In the genomic region with DNA sequence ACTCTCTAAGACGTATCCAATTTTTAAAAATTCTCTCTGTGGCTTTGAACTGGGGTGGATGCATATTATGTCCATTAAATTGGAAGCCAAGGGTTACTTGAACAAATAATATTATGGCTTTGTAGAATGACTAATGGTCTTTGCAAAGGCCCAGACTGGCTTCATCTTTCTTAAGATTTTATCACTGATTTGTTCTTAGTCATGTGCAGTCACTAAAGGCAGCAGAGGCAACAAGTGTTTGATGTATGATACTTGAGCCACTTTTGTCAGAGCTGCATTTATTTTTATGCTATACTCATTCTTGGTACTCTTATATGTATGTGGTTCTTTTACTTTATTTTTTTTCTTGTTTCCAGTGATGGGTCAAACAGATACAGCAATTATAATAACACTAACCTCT, we compare ENCODE assay signal across 27 cellular contexts.
DNase-seq lines count a peak whose midpoint lies in the region; TF ChIP-seq lines count a peak whose summit lies in the region.
"Had no signal": no experiment of that assay in that cellular context is flagged by ENCODE, and none has a peak within 500 bp of the region (broad histone marks: within the 10 kb centered on the region; RNA-seq: fewer than 3 reads in every experiment).

No MANE protein-coding gene starts in this region.

- TF ChIP-seq EP300 in SK-N-SH (IDR thresholded peaks at IDR 0.05; ENCODE audit: borderline replicate concordance in 1 of 2, low read depth in 1 of 2, low read length in 1 of 2), result peak in 1 of 2 experiments; percentile 59; a peak in 1 of 4 replicates

- H3K9me3 ChIP-seq in mammary epithelial cell (replicated peaks; ENCODE audit: insufficient read depth, low read length) (no peaks in the 10 kb centered on the region), SK-N-SH (no peaks in the 10 kb centered on the region)
- H3K9me3 ChIP-seq: heart right ventricle, SJCRH30 had no signal

- H3K27ac ChIP-seq in mammary epithelial cell (ENCODE audit: insufficient read depth, low read depth, low read length), result no peak overlapping the region
- H3K27ac ChIP-seq in SK-N-SH (ENCODE audit: low read depth in 2 of 2, low read length in 1 of 2), result peak overlapping the region in 1 of 2 experiments; percentile 63; a peak in 2 of 4 replicates
- H3K27ac ChIP-seq: heart right ventricle, HL-60, SJCRH30 had no signal

- H2AFZ ChIP-seq in mammary epithelial cell (ENCODE audit: low read depth, low read length) (no peak overlapping the region), SK-N-SH (ENCODE audit: low read depth) (no peak overlapping the region)

- H3K9ac ChIP-seq in mammary epithelial cell (ENCODE audit: insufficient read depth, low read length) (no peak overlapping the region), SK-N-SH (no peak overlapping the region)

- BruUV-seq in mammary epithelial cell (replicated peaks; lab: Mats Ljungman, UMichigan) (no TSS peak), MCF 10A (replicated peaks; lab: Mats Ljungman, UMichigan) (no TSS peak)

- 70% methylated on average over 1 of the region's 1 CpG for WGBS in mammary epithelial cell (ENCODE audit: low coverage, missing lambda C conversion rate)
- WGBS in SK-N-SH (ENCODE audit: low lambda C conversion rate), result 31% methylated on average over 1 of the region's 1 CpG

- no peak overlapping the region for H3K4me3 ChIP-seq in mammary epithelial cell (replicated peaks in 1 of 3; ENCODE audit: insufficient read depth in 1 of 3, low read depth in 2 of 3, low read length in 3 of 3)
- H3K4me3 ChIP-seq in SK-N-SH (ENCODE audit: low read depth in 2 of 2, low read length in 1 of 2), result no peak overlapping the region
- no peak overlapping the region for H3K4me3 ChIP-seq in fibroblast of the aortic adventitia (ENCODE audit: low read depth, low read length)
- H3K4me3 ChIP-seq: dorsolateral prefrontal cortex, heart right ventricle, SJCRH30, smooth muscle cell had no signal

- CTCF ChIA-PET in mammary epithelial cell (lab: Charles Lee; ENCODE audit: low non-redundant PET), result no interaction called here
- CTCF ChIA-PET in MCF 10A (lab: Yijun Ruan, JAX), result interaction anchor here (0.6 to 0.8 kb wide), 3 partner anchors 27 to 458 kb away, joined by 3 to 4 read pairs (median 4); no protein-coding TSS in a partner anchor
- CTCF ChIA-PET in SK-N-SH (lab: Yijun Ruan, JAX), result no interaction called here
- CTCF ChIA-PET in activated naive CD4-positive, alpha-beta T cell treated with anti-CD3 and anti-CD28 coated beads for 36 hours (lab: Charles Lee), result no interaction called here

- in situ Hi-C loops in mammary epithelial cell (cut with MboI; ENCODE audit: low sequenced_read_pairs in 2 of 2), result no loop called here

- no peak overlapping the region for H3K27ac Mint-ChIP-seq in MCF 10A (ENCODE audit: low read depth, unreplicated experiment)
- H3K27ac Mint-ChIP-seq in activated naive CD4-positive, alpha-beta T cell treated with anti-CD3 and anti-CD28 coated beads for 36 hours, result no peak overlapping the region
- H3K27ac Mint-ChIP-seq: B cell, type B pancreatic cell had no signal

- H3K27me3 Mint-ChIP-seq in MCF 10A (ENCODE audit: insufficient read depth, unreplicated experiment), result no peaks in the 10 kb centered on the region
- H3K27me3 Mint-ChIP-seq in activated naive CD4-positive, alpha-beta T cell treated with anti-CD3 and anti-CD28 coated beads for 36 hours (ENCODE audit: low read depth), result peaks cover 7% of the 10 kb centered on the region

- peaks cover 16% of the 10 kb centered on the region for H3F3A ChIP-seq in SK-N-SH (replicated peaks; ENCODE audit: insufficient read depth)

- H4K20me1 ChIP-seq in mammary epithelial cell (ENCODE audit: insufficient read depth, low read length) (no peaks in the 10 kb centered on the region), SK-N-SH (ENCODE audit: insufficient read depth) (no peaks in the 10 kb centered on the region)

- dilution Hi-C loops in mammary epithelial cell (cut with HindIII; ENCODE audit: low sequenced_read_pairs), result no loop called here

- H3K36me3 Mint-ChIP-seq in MCF 10A (ENCODE audit: insufficient read depth, unreplicated experiment), result no peaks in the 10 kb centered on the region
- H3K36me3 Mint-ChIP-seq in activated naive CD4-positive, alpha-beta T cell treated with anti-CD3 and anti-CD28 coated beads for 36 hours (ENCODE audit: low read depth), result no peaks in the 10 kb centered on the region
- H3K36me3 Mint-ChIP-seq: type B pancreatic cell had no signal

- no peaks in the 10 kb centered on the region for H3K9me3 Mint-ChIP-seq in MCF 10A (ENCODE audit: unreplicated experiment)
- H3K9me3 Mint-ChIP-seq in activated naive CD4-positive, alpha-beta T cell treated with anti-CD3 and anti-CD28 coated beads for 36 hours, result no peaks in the 10 kb centered on the region
- H3K9me3 Mint-ChIP-seq: type B pancreatic cell had no signal

- DNase-seq in mammary epithelial cell (peak; percentile 26), MCF 10A (ENCODE audit: unreplicated experiment) (no peak), SK-N-SH (no peak), fibroblast of the aortic adventitia (ENCODE audit: low read depth) (peak; percentile 44), cortex of kidney (lab: John Stamatoyannopoulos, UW) (no peak), occipital lobe (lab: John Stamatoyannopoulos, UW) (no peak)
- no peak for DNase-seq in activated CD4-positive, alpha-beta T cell treated with anti-CD3 and anti-CD28 coated beads for 48 hours
- DNase-seq in activated naive CD4-positive, alpha-beta T cell treated with anti-CD3 and anti-CD28 coated beads for 36 hours, result no peak
- DNase-seq: activated CD4-positive, CD25-positive, alpha-beta regulatory T cell treated with anti-CD3 and anti-CD28 coated beads, Interleukin-2, amount 50 U/mL, for 72 hours; activated gamma-delta T cell treated with Interleukin-2 at 50 U/mL for 16 hours; activated T-cell treated with anti-CD3 and anti-CD28 coated beads, Interleukin-2, amount 50 U/mL, for 1 hour; amniotic stem cell; central memory CD4-positive, alpha-beta T cell; dorsolateral prefrontal cortex; H7; heart right ventricle; left cardiac atrium; NCI-H1105 treated with DMSO at 0.1 percent for 48 hours; NCI-H2029 treated with DMSO at 0.1 percent for 48 hours; NCI-H446; retina; SJCRH30; stimulated activated CD4-positive, alpha-beta T cell treated with anti-CD3 and anti-CD28 coated beads, Interleukin-2, amount 100 ng/mL, for 24 hours had no signal

- intact Hi-C loops in mammary epithelial cell (cut with micrococcal nuclease), result no loop called here
- intact Hi-C loops in MCF 10A (cut with micrococcal nuclease), result no loop called here
- intact Hi-C loops in activated naive CD4-positive, alpha-beta T cell treated with anti-CD3 and anti-CD28 coated beads for 36 hours (cut with micrococcal nuclease), result no loop called here

- no peaks in the 10 kb centered on the region for H3K9me2 ChIP-seq in SK-N-SH

- no peak overlapping the region for H3K4me3 Mint-ChIP-seq in MCF 10A (ENCODE audit: unreplicated experiment)
- no peak overlapping the region for H3K4me3 Mint-ChIP-seq in activated naive CD4-positive, alpha-beta T cell treated with anti-CD3 and anti-CD28 coated beads for 36 hours
- H3K4me3 Mint-ChIP-seq: B cell, type B pancreatic cell had no signal

- H3K79me2 ChIP-seq in mammary epithelial cell (ENCODE audit: insufficient read depth, low read length) (no peaks in the 10 kb centered on the region), SK-N-SH (ENCODE audit: insufficient read depth) (no peaks in the 10 kb centered on the region)

- TF ChIP-seq CTCF in mammary epithelial cell (conservative IDR thresholded peaks at IDR 0.05 in 1 of 2, IDR thresholded peaks at IDR 0.05 in 1 of 2; ENCODE audit: extremely low read depth in 1 of 2, insufficient read depth in 1 of 2, low read depth in 1 of 2, low read length in 2 of 2) (no peak), MCF 10A (IDR thresholded peaks at IDR 0.05; ENCODE audit: unreplicated experiment) (no peak), SK-N-SH (IDR thresholded peaks at IDR 0.05) (no peak), fibroblast of the aortic adventitia (IDR thresholded peaks at IDR 0.05; ENCODE audit: insufficient read depth, low read length) (no peak)

- H3K27me3 ChIP-seq in mammary epithelial cell (ENCODE audit: insufficient read depth, low read length) (no peaks in the 10 kb centered on the region), SK-N-SH (ENCODE audit: insufficient read depth) (no peaks in the 10 kb centered on the region)
- H3K27me3 ChIP-seq: dorsolateral prefrontal cortex, SJCRH30 had no signal

- no peak overlapping the region for H3K4me2 ChIP-seq in mammary epithelial cell (ENCODE audit: insufficient read depth, low read depth, low read length)
- H3K4me2 ChIP-seq in SK-N-SH, result peak overlapping the region; percentile 38; the same call in 1 of the 2 replicates
- H3K4me2 ChIP-seq: smooth muscle cell had no signal

- H3K4me1 Mint-ChIP-seq in MCF 10A (ENCODE audit: insufficient read depth, unreplicated experiment), result peaks cover 4% of the 10 kb centered on the region
- no peaks in the 10 kb centered on the region for H3K4me1 Mint-ChIP-seq in activated naive CD4-positive, alpha-beta T cell treated with anti-CD3 and anti-CD28 coated beads for 36 hours (ENCODE audit: low read depth)
- H3K4me1 Mint-ChIP-seq: B cell had no signal

- TF ChIP-seq RAD21 in SK-N-SH (IDR thresholded peaks at IDR 0.05; ENCODE audit: low read length), result no peak

- H3K4me1 ChIP-seq in mammary epithelial cell (ENCODE audit: insufficient read depth, low read length), result no peaks in the 10 kb centered on the region
- peaks cover 2 to 7% of the 10 kb centered on the region in 2 experiments; a peak in 2 of 4 replicates for H3K4me1 ChIP-seq in SK-N-SH (ENCODE audit: control insufficient read depth in 1 of 2, insufficient read depth in 2 of 2, low read depth in 1 of 2, low read length in 1 of 2)
- H3K4me1 ChIP-seq: heart right ventricle, SJCRH30 had no signal

- POLR2A ChIA-PET in MCF 10A (lab: Yijun Ruan, JAX) (interaction anchor here (0.5 kb wide), 1 partner anchor 298 kb away, joined by 3 read pairs; no protein-coding TSS in a partner anchor), SK-N-SH (lab: Yijun Ruan, JAX) (no interaction called here)

- no peaks in the 10 kb centered on the region for H3K36me3 ChIP-seq in mammary epithelial cell (ENCODE audit: insufficient read depth, low read length)
- H3K36me3 ChIP-seq in SK-N-SH (replicated peaks in 1 of 2; ENCODE audit: control insufficient read depth in 1 of 2, insufficient read depth in 2 of 2, low read length in 1 of 2), result peaks cover 0 to 5% of the 10 kb centered on the region in 2 experiments
- H3K36me3 ChIP-seq: heart right ventricle, SJCRH30 had no signal

TF ChIP-seq in SK-N-SH, 30 proteins besides CTCF, POLR2A, EP300 and RAD21 (continues in another document):
- TF ChIP-seq, protein P1, sequence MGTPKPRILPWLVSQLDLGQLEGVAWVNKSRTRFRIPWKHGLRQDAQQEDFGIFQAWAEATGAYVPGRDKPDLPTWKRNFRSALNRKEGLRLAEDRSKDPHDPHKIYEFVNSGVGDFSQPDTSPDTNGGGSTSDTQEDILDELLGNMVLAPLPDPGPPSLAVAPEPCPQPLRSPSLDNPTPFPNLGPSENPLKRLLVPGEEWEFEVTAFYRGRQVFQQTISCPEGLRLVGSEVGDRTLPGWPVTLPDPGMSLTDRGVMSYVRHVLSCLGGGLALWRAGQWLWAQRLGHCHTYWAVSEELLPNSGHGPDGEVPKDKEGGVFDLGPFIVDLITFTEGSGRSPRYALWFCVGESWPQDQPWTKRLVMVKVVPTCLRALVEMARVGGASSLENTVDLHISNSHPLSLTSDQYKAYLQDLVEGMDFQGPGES (IDR thresholded peaks at IDR 0.05; ENCODE audit: low read depth, low read length), result no peak
- TF ChIP-seq SIN3A (IDR thresholded peaks at IDR 0.05; ENCODE audit: borderline replicate concordance, low read depth, low read length), result no peak

Comparison
In these comparisons a context has a peak if more than half of its experiments do, and no peak if none do; other contexts are left out.
1. DNase-seq: peak in mammary epithelial cell (single experiment) and fibroblast of the aortic adventitia (single experiment); none in MCF 10A (single experiment), SK-N-SH (single experiment), cortex of kidney (single experiment), occipital lobe (single experiment), activated CD4-positive, alpha-beta T cell treated with anti-CD3 and anti-CD28 coated beads for 48 hours (single experiment) and activated naive CD4-positive, alpha-beta T cell treated with anti-CD3 and anti-CD28 coated beads for 36 hours (single experiment).